Comparison of ENCODE assay signal across 20 cellular contexts in genomic region chr10:64211466-64211865, GRCh38.
DNase-seq lines count a peak whose midpoint lies in the region; ATAC-seq and TF ChIP-seq lines count a peak whose summit lies in the region.
"Had no signal": no experiment of that assay in that cellular context is flagged by ENCODE, and none has a peak within 500 bp of the region (broad histone marks: within the 10 kb centered on the region; RNA-seq: fewer than 3 reads in every experiment).

No MANE protein-coding gene starts in this region.

- peak; percentile 81 for ATAC-seq in left ventricle myocardium superior
- ATAC-seq in GM23338 = no peak
- no peak for ATAC-seq in HG02759 (IDR thresholded peaks at IDR 0.05; ENCODE audit: unreplicated experiment)

- H4K20me1 ChIP-seq in GM23338 (replicated peaks; ENCODE audit: insufficient read depth) = no peaks in the 10 kb centered on the region

- H3K27me3 ChIP-seq in ascending aorta = no peaks in the 10 kb centered on the region
- no peaks in the 10 kb centered on the region for H3K27me3 ChIP-seq in GM23338 (ENCODE audit: insufficient read depth)
- no peaks in the 10 kb centered on the region for H3K27me3 ChIP-seq in effector memory CD4-positive, alpha-beta T cell (replicated peaks; ENCODE audit: control insufficient read depth, insufficient read depth, low read length, poor library complexity, severe bottlenecking)

- no peaks in the 10 kb centered on the region for H3K4me1 Mint-ChIP-seq in GM23338
- H3K4me1 Mint-ChIP-seq: CD4-positive, alpha-beta memory T cell had no signal

- H3K4me2 ChIP-seq in GM23338 = no peak overlapping the region
- H3K4me2 ChIP-seq: PC-9 had no signal

- H3K27ac ChIP-seq in ascending aorta (peak overlapping the region; percentile 43 to 75), GM23338 (ENCODE audit: low read depth) (no peak overlapping the region)
- no peak overlapping the region for H3K27ac ChIP-seq in effector memory CD4-positive, alpha-beta T cell (ENCODE audit: insufficient read depth, low read length, poor library complexity, severe bottlenecking)
- H3K27ac ChIP-seq: PC-9 had no signal

- H3K36me3 ChIP-seq in ascending aorta (no peaks in the 10 kb centered on the region), GM23338 (ENCODE audit: insufficient read depth) (no peaks in the 10 kb centered on the region)
- no peaks in the 10 kb centered on the region for H3K36me3 ChIP-seq in effector memory CD4-positive, alpha-beta T cell (ENCODE audit: control insufficient read depth, insufficient read depth, low read length)

- H3F3A ChIP-seq in GM23338 (replicated peaks; ENCODE audit: low read depth) = no peaks in the 10 kb centered on the region

- no peaks in the 10 kb centered on the region for H3K79me2 ChIP-seq in GM23338 (replicated peaks; ENCODE audit: insufficient read depth)

- in situ Hi-C loops in GM13977 (cut with MboI; ENCODE audit: low pct_unique_long_range_greater_than_20kb, low sequenced_read_pairs, unreplicated experiment) = no loop called here

- no peak overlapping the region for H3K4me3 Mint-ChIP-seq in GM23338
- H3K4me3 Mint-ChIP-seq: CD4-positive, alpha-beta memory T cell had no signal

- intact Hi-C loops in ascending aorta (cut with DNase I) = no loop called here
- intact Hi-C loops in left ventricle myocardium superior (cut with micrococcal nuclease) = no loop called here

- no peak overlapping the region for H3K27ac Mint-ChIP-seq in GM23338
- H3K27ac Mint-ChIP-seq: CD4-positive, alpha-beta memory T cell had no signal

- H2AFZ ChIP-seq in GM23338 = no peak overlapping the region; the same call in 1 of the 2 replicates
- H2AFZ ChIP-seq: PC-9 had no signal

- no peak overlapping the region for H3K4me3 ChIP-seq in ascending aorta
- no peak overlapping the region for H3K4me3 ChIP-seq in fibroblast of pulmonary artery (replicated peaks; ENCODE audit: low read depth, low read length)
- no peak overlapping the region for H3K4me3 ChIP-seq in GM23338
- no peak overlapping the region for H3K4me3 ChIP-seq in effector memory CD4-positive, alpha-beta T cell (ENCODE audit: insufficient read depth, low read depth, low read length, poor library complexity, severe bottlenecking)
- H3K4me3 ChIP-seq: PC-9 had no signal

- no peaks in the 10 kb centered on the region for H3K9me3 ChIP-seq in ascending aorta
- no peaks in the 10 kb centered on the region for H3K9me3 ChIP-seq in effector memory CD4-positive, alpha-beta T cell (ENCODE audit: control insufficient read depth, low read length)

- no peaks in the 10 kb centered on the region for H3K27me3 Mint-ChIP-seq in GM23338 (ENCODE audit: insufficient read depth, low read depth, poor library complexity)
- H3K27me3 Mint-ChIP-seq: CD4-positive, alpha-beta memory T cell had no signal

- DNase-seq in ascending aorta (ENCODE audit: low spot score in 2 of 2) (no peak), fibroblast of pulmonary artery (ENCODE audit: low read depth) (peak; percentile 21), left ventricle myocardium superior (no peak), GM23338 (ENCODE audit: low spot score) (no peak), GM13977 (ENCODE audit: low spot score) (no peak)
- DNase-seq in effector memory CD4-positive, alpha-beta T cell = no peak
- DNase-seq: CD4-positive, alpha-beta memory T cell; COR-L47; DMS79; KBM-7; MV-4-11; NCI-H1105; NCI-H1436 treated with DMSO at 0.1 percent for 48 hours; NCI-H187 treated with DMSO at 0.1 percent for 48 hours; NCI-H2107; NCI-H526 treated with DMSO at 0.1 percent for 48 hours; PC-9; RPMI8226; SHP77 treated with DMSO at 0.1 percent for 48 hours had no signal

- no peaks in the 10 kb centered on the region for H3K36me3 Mint-ChIP-seq in GM23338 (ENCODE audit: low read depth)
- H3K36me3 Mint-ChIP-seq: CD4-positive, alpha-beta memory T cell had no signal

- H3K9me2 ChIP-seq in GM23338 (ENCODE audit: insufficient read depth) = peaks cover 12% of the 10 kb centered on the region

- TF ChIP-seq CTCF in ascending aorta (IDR thresholded peaks at IDR 0.05) (no peak), fibroblast of pulmonary artery (IDR thresholded peaks at IDR 0.05; ENCODE audit: low read length, missing control alignments) (no peak), GM23338 (conservative IDR thresholded peaks at IDR 0.05; ENCODE audit: low read depth in 2 of 2) (no peak), GM13977 (IDR thresholded peaks at IDR 0.05; ENCODE audit: extremely low read depth, insufficient read depth, missing control alignments) (no peak)

- H3K4me1 ChIP-seq in ascending aorta (no peaks in the 10 kb centered on the region), GM23338 (ENCODE audit: insufficient read depth) (no peaks in the 10 kb centered on the region)
- H3K4me1 ChIP-seq in effector memory CD4-positive, alpha-beta T cell (ENCODE audit: control insufficient read depth, insufficient read depth, low read length, poor library complexity, severe bottlenecking) = no peaks in the 10 kb centered on the region

- no peaks in the 10 kb centered on the region; the same call in 2 of the 3 replicates for H3K9me3 Mint-ChIP-seq in GM23338

TF ChIP-seq in GM23338, 12 proteins besides CTCF, POLR2A, EP300 and RAD21 (continues in another document):
- TF ChIP-seq JUNB (IDR thresholded peaks at IDR 0.05; ENCODE audit: unreplicated experiment) = no peak
- TF ChIP-seq POLR2AphosphoS5 (IDR thresholded peaks at IDR 0.05; ENCODE audit: low read depth) = no peak
- TF ChIP-seq REST (IDR thresholded peaks at IDR 0.05; ENCODE audit: unreplicated experiment) = no peak
- TF ChIP-seq ETS1 (IDR thresholded peaks at IDR 0.05) = no peak

Comparison
In these comparisons a context has a peak if more than half of its experiments do, and no peak if none do; other contexts are left out.
1. H3K27ac ChIP-seq: peak in ascending aorta (2 of 2); none in GM23338 (single experiment) and effector memory CD4-positive, alpha-beta T cell (single experiment).